10 cellular contexts compared by ENCODE assay signal in genomic region chr4:159219862-159220261, GRCh38.
"Had no signal": no experiment of that assay in that cellular context is flagged by ENCODE, and none has a peak within 500 bp of the region (broad histone marks: within the 10 kb centered on the region; RNA-seq: fewer than 3 reads in every experiment).

No MANE protein-coding gene starts in this region.

- H3K27me3 ChIP-seq: left lung, neutrophil had no signal

- DNase-seq: effector memory CD4-positive, alpha-beta T cell; islet precursor cell; left lung; naive thymus-derived CD8-positive, alpha-beta T cell; stimulated activated CD4-positive, alpha-beta T cell treated with anti-CD3 and anti-CD28 coated beads, Interleukin-2, amount 100 ng/mL, for 48 hours; stimulated activated naive CD4-positive, alpha-beta T cell treated with Interleukin-2 at 50 U/mL for 16 hours; trophoblast cell had no signal

- H3K9me3 ChIP-seq: left lung, neutrophil had no signal

- H3K27ac ChIP-seq: left lung, neutrophil had no signal

- H3K4me3 ChIP-seq: left lung, smooth muscle cell had no signal

- H3K36me3 ChIP-seq: left lung, neutrophil had no signal

- ATAC-seq: esophagus mucosa; left lung; naive thymus-derived CD8-positive, alpha-beta T cell had no signal
